8 cellular contexts compared by ENCODE assay signal in genomic region chr14:102087762-102088011, GRCh38. TPM values are rescaled to one million over a fixed set of nuclear protein-coding genes. Genes with fewer than 3 reads are reported as not detected.
A peak's percentile ranks its signal among the peaks of the same experiment; 100 is the strongest.
DNase-seq lines count a peak whose midpoint lies in the region; ATAC-seq and TF ChIP-seq lines count a peak whose summit lies in the region.

No MANE protein-coding gene starts in this region.

- peak overlapping the region; percentile 81 for H2AFZ ChIP-seq in osteoblast (ENCODE audit: low read length)

- peaks cover 32% of the 10 kb centered on the region for H3K36me3 ChIP-seq in CD4-positive, alpha-beta memory T cell (ENCODE audit: insufficient read depth, low read length)
- H3K36me3 ChIP-seq in NT2/D1 (ENCODE audit: insufficient read depth, insufficient read length, low read length): peaks cover 38% of the 10 kb centered on the region
- H3K36me3 ChIP-seq in endodermal cell (ENCODE audit: control insufficient read depth, insufficient read depth, low read length): peaks cover 32% of the 10 kb centered on the region
- peaks cover 33% of the 10 kb centered on the region for H3K36me3 ChIP-seq in osteoblast (ENCODE audit: insufficient read depth, low read length)

- H4K20me1 ChIP-seq in osteoblast (ENCODE audit: insufficient read depth, low read length): peaks cover 27% of the 10 kb centered on the region

- H3K4me1 ChIP-seq in CD4-positive, alpha-beta memory T cell (ENCODE audit: insufficient read depth, low read length): peaks cover 46% of the 10 kb centered on the region
- H3K4me1 ChIP-seq in NT2/D1 (ENCODE audit: insufficient read depth, insufficient read length): no peaks in the 10 kb centered on the region
- no peaks in the 10 kb centered on the region for H3K4me1 ChIP-seq in endodermal cell (ENCODE audit: control insufficient read depth, insufficient read depth, low read length)
- peaks cover 29% of the 10 kb centered on the region for H3K4me1 ChIP-seq in osteoblast (ENCODE audit: insufficient read depth, low read length)

- H3K36me3 Mint-ChIP-seq in CD4-positive, alpha-beta memory T cell: peaks cover 35 to 41% of the 10 kb centered on the region in 2 donors
- peaks cover 36% of the 10 kb centered on the region for H3K36me3 Mint-ChIP-seq in endodermal cell (ENCODE audit: low read depth)

- peaks cover 0 to 4% (median 0%) of the 10 kb centered on the region in 8 donors for H3K9me3 Mint-ChIP-seq in CD4-positive, alpha-beta memory T cell
- no peaks in the 10 kb centered on the region for H3K9me3 Mint-ChIP-seq in endodermal cell

- intact Hi-C loops in CD4-positive, alpha-beta memory T cell (cut with micrococcal nuclease): loop anchor here (1.0 to 5.0 kb wide), 10 partner anchors 9 to 689 kb away; partner anchors contain the start of genes DYNC1H1, TRAF3 and WDR20

- peak overlapping the region; percentile 89 to 98 (median 92) for H3K4me3 Mint-ChIP-seq in CD4-positive, alpha-beta memory T cell
- H3K4me3 Mint-ChIP-seq in endodermal cell: peak overlapping the region; percentile 95

- peak overlapping the region; percentile 98 for H3K4me2 ChIP-seq in osteoblast (ENCODE audit: insufficient read depth, low read length)

- H3K27me3 Mint-ChIP-seq in CD4-positive, alpha-beta memory T cell: no peaks in the 10 kb centered on the region
- peaks cover 2% of the 10 kb centered on the region for H3K27me3 Mint-ChIP-seq in endodermal cell (ENCODE audit: insufficient read depth)

- ATAC-seq in GM19351 (IDR thresholded peaks at IDR 0.05; ENCODE audit: unreplicated experiment): no peak
- no peak for ATAC-seq in HG02938 (IDR thresholded peaks at IDR 0.05; ENCODE audit: unreplicated experiment)

- H3K27ac ChIP-seq in CD4-positive, alpha-beta memory T cell (ENCODE audit: low read depth, low read length): peak overlapping the region; percentile 94
- H3K27ac ChIP-seq in endodermal cell (ENCODE audit: low read depth, low read length): peak overlapping the region; percentile 99
- H3K27ac ChIP-seq in osteoblast (ENCODE audit: low read depth, low read length): peak overlapping the region; percentile 81

- H3K79me2 ChIP-seq in osteoblast (ENCODE audit: insufficient read depth, low read length): peaks cover 43% of the 10 kb centered on the region

- peak overlapping the region; percentile 19 to 85 for H3K4me3 ChIP-seq in CD4-positive, alpha-beta memory T cell (ENCODE audit: low read length in 2 of 2)
- H3K4me3 ChIP-seq in NT2/D1 (ENCODE audit: insufficient read length, low read depth): peak overlapping the region; percentile 56
- peak overlapping the region; percentile 84 for H3K4me3 ChIP-seq in endodermal cell (ENCODE audit: low read length)
- H3K4me3 ChIP-seq in osteoblast (ENCODE audit: insufficient read depth, low read length): peak overlapping the region; percentile 78

- no peaks in the 10 kb centered on the region for H3K9me3 ChIP-seq in CD4-positive, alpha-beta memory T cell (ENCODE audit: control insufficient read depth in 1 of 2, low read length in 2 of 2)
- H3K9me3 ChIP-seq in NT2/D1 (ENCODE audit: insufficient read depth, low read length) (no peaks in the 10 kb centered on the region), endodermal cell (ENCODE audit: control insufficient read depth, low read length) (no peaks in the 10 kb centered on the region), osteoblast (ENCODE audit: low read depth, low read length) (no peaks in the 10 kb centered on the region)

- H3K9ac ChIP-seq in NT2/D1 (ENCODE audit: insufficient read length, low read depth): peak overlapping the region; percentile 91
- H3K9ac ChIP-seq in endodermal cell (ENCODE audit: extremely low read depth, low read length, poor library complexity, severe bottlenecking): peak overlapping the region; percentile 85

- CTCF ChIA-PET in CD4-positive, alpha-beta memory T cell (lab: Charles Lee; ENCODE audit: partially characterized antibody): interaction anchor here (1.2 to 2.3 kb wide), 2 partner anchors 9 to 381 kb away, joined by 5 to 7 read pairs; no protein-coding TSS in a partner anchor

- no peak for DNase-seq in CD4-positive, alpha-beta memory T cell
- no peak for DNase-seq in NT2/D1 (ENCODE audit: low read depth, low spot score)
- DNase-seq in endodermal cell: no peak
- DNase-seq in osteoblast (ENCODE audit: insufficient read length, low spot score, missing footprints): no peak
- DNase-seq in NCI-H2107 treated with DMSO at 0.1 percent for 48 hours (lab: John Stamatoyannopoulos, UW; ENCODE audit: unreplicated experiment): no peak
- DNase-seq in SK-N-DZ (ENCODE audit: low spot score): no peak

- TF ChIP-seq CTCF in endodermal cell (conservative IDR thresholded peaks at IDR 0.05) (no peak), osteoblast (IDR thresholded peaks at IDR 0.05; ENCODE audit: extremely low read depth, low read depth, low read length) (no peak)

- peak overlapping the region; percentile 57 to 95 (median 94) for H3K27ac Mint-ChIP-seq in CD4-positive, alpha-beta memory T cell
- peak overlapping the region; percentile 98 for H3K27ac Mint-ChIP-seq in endodermal cell

- WGBS in endodermal cell (ENCODE audit: insufficient coverage in 1 of 2, insufficient read length in 1 of 2), 2 experiments: 20 to 39% methylated on average over 1 to 11 of the region's 11 CpGs

- H3K27me3 ChIP-seq in CD4-positive, alpha-beta memory T cell (ENCODE audit: insufficient read depth, low read length): no peaks in the 10 kb centered on the region
- H3K27me3 ChIP-seq in NT2/D1 (ENCODE audit: insufficient read depth, insufficient read length) (no peaks in the 10 kb centered on the region), endodermal cell (ENCODE audit: control insufficient read depth, insufficient read depth, low read length, poor library complexity, severe bottlenecking) (no peaks in the 10 kb centered on the region), osteoblast (ENCODE audit: insufficient read depth, low read length) (no peaks in the 10 kb centered on the region)

- peaks cover 45 to 63% (median 52%) of the 10 kb centered on the region in 4 donors for H3K4me1 Mint-ChIP-seq in CD4-positive, alpha-beta memory T cell
- H3K4me1 Mint-ChIP-seq in endodermal cell: peaks cover 49% of the 10 kb centered on the region

- POLR2A ChIA-PET in CD4-positive, alpha-beta memory T cell (lab: Charles Lee; ENCODE audit: partially characterized antibody): interaction anchor here (0.6 to 2.4 kb wide), 8 partner anchors 9 to 1793 kb away, joined by 3 to 11 read pairs (median 6); partner anchors contain the start of genes EIF5, WDR20 and ZNF839

RNA-seq across cellular contexts. Expression of gene HSP90AA1, which starts 0.8 kb away (rescaled TPM):
- 100 to 1,000 TPM; 275 to 297 TPM for total RNA-seq in CD4-positive, alpha-beta memory T cell
- 100 to 1,000 TPM; 191 to 515 TPM for polyA plus RNA-seq in CD4-positive, alpha-beta memory T cell
- 100 to 1,000 TPM; 696 to 821 TPM for total RNA-seq in endodermal cell
- polyA plus RNA-seq in endodermal cell (2013, experiment 1 of 2): 830 TPM
- polyA plus RNA-seq in endodermal cell (2013, experiment 2 of 2): 855 TPM
- 193 and 198 TPM in 2 replicates for total RNA-seq in osteoblast
- 134 and 201 TPM in 2 replicates for polyA plus RNA-seq in SK-N-DZ (2014; cell fraction: cytosol; rRNA removed)
- polyA plus RNA-seq in SK-N-DZ (2014; cell fraction: nucleus; rRNA removed): 122 and 173 TPM in 2 replicates

RNA-seq across cellular contexts. Expression of gene WDR20, which starts 52.0 kb away (rescaled TPM):
- 10 to 100 TPM; 56.8 to 57.9 TPM for total RNA-seq in CD4-positive, alpha-beta memory T cell
- 10 to 100 TPM; 18.8 to 22.3 TPM for polyA plus RNA-seq in CD4-positive, alpha-beta memory T cell
- total RNA-seq in endodermal cell (10 to 100 TPM; 33.8 to 37.6 TPM), osteoblast (15.6 and 18.3 TPM in 2 replicates)
- 18.5 TPM for polyA plus RNA-seq in endodermal cell (2013, experiment 1 of 2)
- 15.9 TPM for polyA plus RNA-seq in endodermal cell (2013, experiment 2 of 2)
- 7.9 and 10.4 TPM in 2 replicates for polyA plus RNA-seq in SK-N-DZ (2014; cell fraction: cytosol; rRNA removed)
- 5.5 and 11.2 TPM in 2 replicates for polyA plus RNA-seq in SK-N-DZ (2014; cell fraction: nucleus; rRNA removed)
